Comparison of ENCODE assay signal across 20 cellular contexts in genomic region chr4:131540256-131540655, GRCh38.
"Had no signal": no experiment of that assay in that cellular context is flagged by ENCODE, and none has a peak within 500 bp of the region (broad histone marks: within the 10 kb centered on the region; RNA-seq: fewer than 3 reads in every experiment).

No MANE protein-coding gene starts in this region.

- H3K4me3 Mint-ChIP-seq: naive thymus-derived CD4-positive, alpha-beta T cell; natural killer cell treated with Interleukin-12 subunit alpha and Interleukin-12 subunit beta and Interleukin-15 and Interleukin-18, amount 100 ng/mL, for 72 hours; stimulated activated naive CD8-positive, alpha-beta T cell treated with anti-CD3 and anti-CD28 coated beads, Interleukin-15, amount 100 ng/mL, for 72 hours; type B pancreatic cell had no signal

- H3K9me3 Mint-ChIP-seq: naive thymus-derived CD4-positive, alpha-beta T cell; stimulated activated naive CD8-positive, alpha-beta T cell treated with anti-CD3 and anti-CD28 coated beads, Interleukin-15, amount 100 ng/mL, for 72 hours; type B pancreatic cell had no signal

- H3K27ac Mint-ChIP-seq: naive thymus-derived CD4-positive, alpha-beta T cell; natural killer cell treated with Interleukin-12 subunit alpha and Interleukin-12 subunit beta and Interleukin-15 and Interleukin-18, amount 100 ng/mL, for 72 hours; stimulated activated naive CD8-positive, alpha-beta T cell treated with anti-CD3 and anti-CD28 coated beads, Interleukin-15, amount 100 ng/mL, for 72 hours; type B pancreatic cell had no signal

- H3K4me1 Mint-ChIP-seq: naive thymus-derived CD4-positive, alpha-beta T cell; stimulated activated naive CD8-positive, alpha-beta T cell treated with anti-CD3 and anti-CD28 coated beads, Interleukin-15, amount 100 ng/mL, for 72 hours had no signal

- H3K36me3 Mint-ChIP-seq: naive thymus-derived CD4-positive, alpha-beta T cell; natural killer cell treated with Interleukin-12 subunit alpha and Interleukin-12 subunit beta and Interleukin-15 and Interleukin-18, amount 100 ng/mL, for 72 hours; type B pancreatic cell had no signal

- H3K27me3 Mint-ChIP-seq: naive thymus-derived CD4-positive, alpha-beta T cell; natural killer cell treated with Interleukin-12 subunit alpha and Interleukin-12 subunit beta and Interleukin-15 and Interleukin-18, amount 100 ng/mL, for 72 hours; stimulated activated naive CD8-positive, alpha-beta T cell treated with anti-CD3 and anti-CD28 coated beads, Interleukin-15, amount 100 ng/mL, for 72 hours; type B pancreatic cell had no signal

- ATAC-seq: mucosa of descending colon; naive thymus-derived CD4-positive, alpha-beta T cell; natural killer cell treated with Interleukin-12 subunit alpha and Interleukin-12 subunit beta and Interleukin-15 and Interleukin-18, amount 100 ng/mL, for 72 hours; pancreas; right cardiac atrium; sciatic nerve; stimulated activated naive CD8-positive, alpha-beta T cell treated with anti-CD3 and anti-CD28 coated beads, Interleukin-15, amount 100 ng/mL, for 72 hours had no signal

- DNase-seq: islet precursor cell; left ventricle myocardium inferior; midbrain; mucosa of descending colon; naive thymus-derived CD4-positive, alpha-beta T cell; nucleus accumbens; pancreas; retina; right cardiac atrium; stimulated activated CD4-positive, alpha-beta T cell treated with anti-CD3 and anti-CD28 coated beads, Interleukin-12 subunit alpha, Interleukin-12 subunit beta, amount 100 ng/mL, for 4 hours; stimulated activated CD4-positive, alpha-beta T cell treated with anti-CD3 and anti-CD28 coated beads, Interleukin-15, amount 100 ng/mL, for 24 hours; stimulated activated CD4-positive, alpha-beta T cell treated with anti-CD3 and anti-CD28 coated beads, Interleukin-2, amount 100 ng/mL, for 24 hours; stimulated activated CD4-positive, alpha-beta T cell treated with anti-CD3 and anti-CD28 coated beads, Interleukin-4, amount 100 ng/mL, for 1 hour; stimulated activated naive CD4-positive, alpha-beta T cell treated with Interleukin-2 at 50 U/mL for 16 hours; stimulated activated naive CD8-positive, alpha-beta T cell treated with anti-CD3 and anti-CD28 coated beads, Interleukin-15, amount 100 ng/mL, for 72 hours; substantia nigra; uterus had no signal
